Comparison of ENCODE assay signal across 1 cellular context in the genomic region with DNA sequence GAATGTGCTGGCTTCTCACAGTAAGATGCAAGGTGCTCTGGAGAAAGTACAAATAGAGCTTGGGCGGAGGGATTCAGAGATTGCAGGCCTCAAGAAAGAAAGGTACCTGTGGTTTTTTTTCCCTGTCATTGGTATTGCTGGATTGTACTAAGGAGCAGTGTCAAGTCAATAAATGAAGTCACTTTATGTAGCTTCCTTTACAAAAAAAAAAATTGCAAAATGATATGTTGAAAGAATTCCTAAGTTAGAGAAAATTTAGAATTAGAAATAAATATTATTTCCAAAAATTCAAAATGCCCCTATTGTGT.
TF ChIP-seq lines count a peak whose summit lies in the region.

No MANE protein-coding gene starts in this region.

TF ChIP-seq in IMR-90, 13 proteins besides CTCF, POLR2A, EP300 and RAD21:
- TF ChIP-seq RFX5 (IDR thresholded peaks at IDR 0.05; ENCODE audit: low read depth, low read length) (no peak), CEBPB (IDR thresholded peaks at IDR 0.05; ENCODE audit: low read depth, low read length) (no peak), CHD1 (IDR thresholded peaks at IDR 0.05; ENCODE audit: low read depth, low read length) (no peak), RCOR1 (IDR thresholded peaks at IDR 0.05; ENCODE audit: insufficient replicate concordance, low read length) (no peak), SMC3 (IDR thresholded peaks at IDR 0.05; ENCODE audit: low read depth, low read length) (no peak), NFE2L2 (IDR thresholded peaks at IDR 0.05; ENCODE audit: low read depth, low read length) (no peak), FOS (IDR thresholded peaks at IDR 0.05; ENCODE audit: low read depth, low read length) (no peak), MAZ (IDR thresholded peaks at IDR 0.05; ENCODE audit: borderline replicate concordance, low read depth, low read length) (no peak), MXI1 (IDR thresholded peaks at IDR 0.05; ENCODE audit: borderline replicate concordance, low read depth, low read length) (no peak), BHLHE40 (IDR thresholded peaks at IDR 0.05; ENCODE audit: low read depth, low read length) (no peak), MAFK (IDR thresholded peaks at IDR 0.05; ENCODE audit: low read depth, low read length) (no peak)
- TF ChIP-seq, protein P1, sequence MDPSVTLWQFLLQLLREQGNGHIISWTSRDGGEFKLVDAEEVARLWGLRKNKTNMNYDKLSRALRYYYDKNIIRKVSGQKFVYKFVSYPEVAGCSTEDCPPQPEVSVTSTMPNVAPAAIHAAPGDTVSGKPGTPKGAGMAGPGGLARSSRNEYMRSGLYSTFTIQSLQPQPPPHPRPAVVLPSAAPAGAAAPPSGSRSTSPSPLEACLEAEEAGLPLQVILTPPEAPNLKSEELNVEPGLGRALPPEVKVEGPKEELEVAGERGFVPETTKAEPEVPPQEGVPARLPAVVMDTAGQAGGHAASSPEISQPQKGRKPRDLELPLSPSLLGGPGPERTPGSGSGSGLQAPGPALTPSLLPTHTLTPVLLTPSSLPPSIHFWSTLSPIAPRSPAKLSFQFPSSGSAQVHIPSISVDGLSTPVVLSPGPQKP (IDR thresholded peaks at IDR 0.05; ENCODE audit: borderline replicate concordance, low read depth, low read length), result no peak
- TF ChIP-seq, protein P2, sequence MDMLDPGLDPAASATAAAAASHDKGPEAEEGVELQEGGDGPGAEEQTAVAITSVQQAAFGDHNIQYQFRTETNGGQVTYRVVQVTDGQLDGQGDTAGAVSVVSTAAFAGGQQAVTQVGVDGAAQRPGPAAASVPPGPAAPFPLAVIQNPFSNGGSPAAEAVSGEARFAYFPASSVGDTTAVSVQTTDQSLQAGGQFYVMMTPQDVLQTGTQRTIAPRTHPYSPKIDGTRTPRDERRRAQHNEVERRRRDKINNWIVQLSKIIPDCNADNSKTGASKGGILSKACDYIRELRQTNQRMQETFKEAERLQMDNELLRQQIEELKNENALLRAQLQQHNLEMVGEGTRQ (IDR thresholded peaks at IDR 0.05; ENCODE audit: low read depth, low read length), result no peak
